19 cellular contexts compared by ENCODE assay signal in genomic region chr4:152159773-152160172, GRCh38.
"Had no signal": no experiment of that assay in that cellular context is flagged by ENCODE, and none has a peak within 500 bp of the region (broad histone marks: within the 10 kb centered on the region; RNA-seq: fewer than 3 reads in every experiment).

No MANE protein-coding gene starts in this region.

- H3K4me1 Mint-ChIP-seq: IgD-negative memory B cell had no signal

- H3K27me3 ChIP-seq: SJSA1 had no signal

- H3K27ac Mint-ChIP-seq: IgD-negative memory B cell had no signal

- H3K9me3 ChIP-seq: SJSA1 had no signal

- H3K4me1 ChIP-seq: SJSA1 had no signal

- FAIRE-seq: HTR-8/SVneo, K562 had no signal

- H3K9me3 Mint-ChIP-seq: IgD-negative memory B cell had no signal

- H3K4me3 Mint-ChIP-seq: IgD-negative memory B cell had no signal

- H3K27ac ChIP-seq: HL-60, RWPE1, SJSA1, SK-N-MC had no signal

- H3K4me3 ChIP-seq: K562, SJSA1, SK-N-MC had no signal

- ATAC-seq: K562, Panc1 had no signal

- H3K36me3 ChIP-seq: SJSA1 had no signal

- DNase-seq: NCI-H1092, NCI-H1105 treated with DMSO at 0.1 percent for 48 hours, NCI-H1417 treated with DMSO at 0.1 percent for 48 hours, NCI-H146, NCI-H1694 treated with DMSO at 0.1 percent for 48 hours, NCI-H1930, NCI-H2081, NCI-H2107, NCI-H2227 treated with DMSO at 0.1 percent for 48 hours, NCI-H526, SIG-M5 had no signal

- H3K36me3 Mint-ChIP-seq: IgD-negative memory B cell had no signal
